Comparison of ENCODE assay signal across 9 cellular contexts in genomic region chr2:3650140-3650944, GRCh38. TPM values are rescaled to one million over a fixed set of nuclear protein-coding genes. Genes with fewer than 3 reads are reported as not detected.
DNase-seq lines count a peak whose midpoint lies in the region; ATAC-seq lines count a peak whose summit lies in the region.
"Had no signal": no experiment of that assay in that cellular context is flagged by ENCODE, and none has a peak within 500 bp of the region (broad histone marks: within the 10 kb centered on the region; RNA-seq: fewer than 3 reads in every experiment).

No MANE protein-coding gene starts in this region.

- H3K27me3 Mint-ChIP-seq in activated naive CD8-positive, alpha-beta T cell = no peaks in the 10 kb centered on the region
- peaks cover 0 to 9% (median 4%) of the 10 kb centered on the region in 3 donors for H3K27me3 Mint-ChIP-seq in naive B cell

- H3K27me3 ChIP-seq in BLaER1 (no peaks in the 10 kb centered on the region), GM23248 (replicated peaks; ENCODE audit: insufficient read depth) (peaks cover 7% of the 10 kb centered on the region; the same call in 1 of the 2 replicates)
- H3K27me3 ChIP-seq: colonic mucosa had no signal

- no peaks in the 10 kb centered on the region for H4K20me1 ChIP-seq in BLaER1
- no peaks in the 10 kb centered on the region for H4K20me1 ChIP-seq in GM23248 (ENCODE audit: insufficient read depth)

- no peaks in the 10 kb centered on the region for H3F3A ChIP-seq in GM23248 (ENCODE audit: insufficient read depth)

- ATAC-seq in naive B cell (ENCODE audit: low read depth in 2 of 2) = no peak
- ATAC-seq in HG03354 (IDR thresholded peaks at IDR 0.05; ENCODE audit: poor library complexity, severe bottlenecking, unreplicated experiment) = no peak

- no peaks in the 10 kb centered on the region for H3K9me3 ChIP-seq in BLaER1
- H3K9me3 ChIP-seq in GM23248 (ENCODE audit: low read depth) = no peaks in the 10 kb centered on the region
- H3K9me3 ChIP-seq: colonic mucosa had no signal

- in situ Hi-C loops in GM23248 (cut with MboI) = loop anchor here (25.0 kb wide), 1 partner anchor 1763 kb away; no protein-coding TSS in a partner anchor

- H3K4me3 Mint-ChIP-seq in activated naive CD8-positive, alpha-beta T cell = peak overlapping the region; percentile 77
- H3K4me3 Mint-ChIP-seq in naive B cell = peak overlapping the region; percentile 62 to 93 (median 86)

- H3K4me1 Mint-ChIP-seq in activated naive CD8-positive, alpha-beta T cell (ENCODE audit: low read depth) = peaks cover 10% of the 10 kb centered on the region
- H3K4me1 Mint-ChIP-seq in naive B cell = peaks cover 15 to 18% (median 17%) of the 10 kb centered on the region in 3 donors

- no peaks in the 10 kb centered on the region for H3K79me2 ChIP-seq in GM23248 (ENCODE audit: insufficient read depth)

- H3K4me2 ChIP-seq in BLaER1 = peak overlapping the region; percentile 75
- peak overlapping the region; percentile 72 for H3K4me2 ChIP-seq in GM23248 (ENCODE audit: unreplicated experiment)

- DNase-seq in GM23248 = no peak
- no peak for DNase-seq in naive B cell
- DNase-seq in H4 (ENCODE audit: low spot score) = no peak
- no peak for DNase-seq in NCI-H2107 (lab: John Stamatoyannopoulos, UW)
- DNase-seq in effector CD8-positive, alpha-beta T cell (lab: John Stamatoyannopoulos, UW) = no peak

- no peaks in the 10 kb centered on the region for H3K9me2 ChIP-seq in GM23248 (ENCODE audit: insufficient read depth)

- no peak overlapping the region for H3K27ac Mint-ChIP-seq in activated naive CD8-positive, alpha-beta T cell
- H3K27ac Mint-ChIP-seq in naive B cell = peak overlapping the region in 3 of 6 donors; percentile 85 to 94 (median 87)

- H3K4me1 ChIP-seq in BLaER1 (peaks cover 87% of the 10 kb centered on the region), GM23248 (ENCODE audit: insufficient read depth) (peaks cover 7% of the 10 kb centered on the region; the same call in 1 of the 2 replicates)
- H3K4me1 ChIP-seq: colonic mucosa had no signal

- no peaks in the 10 kb centered on the region for H3K9me3 Mint-ChIP-seq in activated naive CD8-positive, alpha-beta T cell (ENCODE audit: low read depth)
- no peaks in the 10 kb centered on the region for H3K9me3 Mint-ChIP-seq in naive B cell

- H3K36me3 ChIP-seq in BLaER1 (no peaks in the 10 kb centered on the region), GM23248 (ENCODE audit: low read depth) (no peaks in the 10 kb centered on the region)
- H3K36me3 ChIP-seq: colonic mucosa had no signal

- no peak overlapping the region for H3K9ac ChIP-seq in BLaER1
- no peak overlapping the region for H3K9ac ChIP-seq in GM23248

- H3K27ac ChIP-seq in BLaER1 (no peak overlapping the region), GM23248 (no peak overlapping the region)
- H3K27ac ChIP-seq: colonic mucosa had no signal

- no peak overlapping the region for H2AFZ ChIP-seq in GM23248

- 55 to 59% methylated on average over 20 of the region's 20 CpGs for WGBS in GM23248 (ENCODE audit: low coverage in 1 of 2, low lambda C conversion rate in 2 of 2, missing lambda C conversion rate in 2 of 2), 2 experiments

- H3K4me3 ChIP-seq in BLaER1 = no peak overlapping the region
- peak overlapping the region; percentile 36; the same call in 1 of the 2 replicates for H3K4me3 ChIP-seq in GM23248
- H3K4me3 ChIP-seq: colonic mucosa had no signal

- no peaks in the 10 kb centered on the region for H3K36me3 Mint-ChIP-seq in activated naive CD8-positive, alpha-beta T cell
- H3K36me3 Mint-ChIP-seq in naive B cell = no peaks in the 10 kb centered on the region

RNA-seq across cellular contexts. Expression of gene ALLC, which starts 7.7 kb away (rescaled TPM):
- not detected in 2 replicates for total RNA-seq in GM23248 (2014; rRNA removed; shearing (Covaris generic))
- polyA plus RNA-seq in GM23248 (2016; fragmentation: Nextera tagmentation; extraction: Ambion mirVana) (not detected in 2 replicates), naive B cell (ENCODE audit: low read depth in 6 of 6) (not detected)
- not detected in 2 replicates for total RNA-seq in H4 (2014; rRNA removed; shearing (Covaris generic))
- total RNA-seq: colonic mucosa had no signal

RNA-seq across cellular contexts. Expression of gene DCDC2C, which starts 53.0 kb away (rescaled TPM):
- not detected in 2 replicates for total RNA-seq in GM23248 (2014; rRNA removed; shearing (Covaris generic))
- polyA plus RNA-seq in GM23248 (2016; fragmentation: Nextera tagmentation; extraction: Ambion mirVana) (not detected in 2 replicates), naive B cell (ENCODE audit: low read depth in 6 of 6) (not detected)
- not detected in 2 replicates for total RNA-seq in H4 (2014; rRNA removed; shearing (Covaris generic))
- total RNA-seq: colonic mucosa had no signal

RNA-seq across cellular contexts. Expression of gene COLEC11, which starts 55.4 kb away (rescaled TPM):
- not detected in 2 replicates for total RNA-seq in GM23248 (2014; rRNA removed; shearing (Covaris generic))
- polyA plus RNA-seq in GM23248 (2016; fragmentation: Nextera tagmentation; extraction: Ambion mirVana) = not detected in 2 replicates
- not detected for polyA plus RNA-seq in naive B cell (ENCODE audit: low read depth in 6 of 6)
- not detected in 2 replicates for total RNA-seq in H4 (2014; rRNA removed; shearing (Covaris generic))
